In genomic region chr22:49958462-49958921, GRCh38 we compare ENCODE assay signal across 13 cellular contexts. TPM values are rescaled to one million over a fixed set of nuclear protein-coding genes. Genes with fewer than 3 reads are reported as not detected.
DNase-seq lines count a peak whose midpoint lies in the region; ATAC-seq and TF ChIP-seq lines count a peak whose summit lies in the region.
"Had no signal": no experiment of that assay in that cellular context is flagged by ENCODE, and none has a peak within 500 bp of the region (broad histone marks: within the 10 kb centered on the region; RNA-seq: fewer than 3 reads in every experiment).

No MANE protein-coding gene starts in this region.

- H3K4ac ChIP-seq in IMR-90 (ENCODE audit: low read depth, low read length): no peak overlapping the region; the same call in 1 of the 2 replicates

- H2BK15ac ChIP-seq in IMR-90 (ENCODE audit: low read depth, low read length): no peak overlapping the region; the same call in 2 of the 3 replicates

- H3K9ac ChIP-seq in BLaER1 treated with 17β-estradiol and CSF1 and Interleukin-3, amounts not matched to agents 10 nM and 100 nM: peak overlapping the region in 2 of 11 experiments; percentile 95; a peak in 3 of 22 replicates
- no peak overlapping the region for H3K9ac ChIP-seq in IMR-90 (ENCODE audit: low read depth, low read length)

- no peak overlapping the region for H2BK20ac ChIP-seq in IMR-90 (ENCODE audit: low read depth, low read length)

- H3K27ac Mint-ChIP-seq in effector memory CD8-positive, alpha-beta T cell: peak overlapping the region; percentile 77 to 81
- H3K27ac Mint-ChIP-seq in neural crest cell (ENCODE audit: unreplicated experiment): no peak overlapping the region

- peaks cover 3% of the 10 kb centered on the region; the same call in 1 of the 2 replicates for H3K9me1 ChIP-seq in IMR-90 (ENCODE audit: insufficient read depth, low read length)

- in situ Hi-C loops in IMR-90 (cut with MboI; ENCODE audit: low sequenced_read_pairs): no loop called here

- ATAC-seq in IMR-90 (ENCODE audit: low read depth): no peak
- ATAC-seq in effector memory CD8-positive, alpha-beta T cell (replicated peaks): no peak

- peak overlapping the region; percentile 74 to 81 for H3K4me3 Mint-ChIP-seq in effector memory CD8-positive, alpha-beta T cell
- H3K4me3 Mint-ChIP-seq in neural crest cell: peak overlapping the region; percentile 76

- WGBS in IMR-90 (ENCODE audit: extremely low coverage in 2 of 2, insufficient read length in 1 of 2), 2 experiments: 80% methylated on average over 6 of the region's 10 CpGs; no CpG with 5 or more reads in 1 of the 2 experiments

- peak overlapping the region; percentile 66 for H2AK5ac ChIP-seq in IMR-90 (ENCODE audit: low read depth, low read length)

- TF ChIP-seq CTCF in IMR-90 (conservative IDR thresholded peaks at IDR 0.05; ENCODE audit: low read depth, low read length) (no peak), neural crest cell (conservative IDR thresholded peaks at IDR 0.05) (no peak)

- H4K20me1 ChIP-seq in BLaER1 treated with 17β-estradiol and CSF1 and Interleukin-3, amounts not matched to agents 10 nM and 100 nM: peaks cover 24 to 37% (median 27%) of the 10 kb centered on the region in 11 experiments
- H4K20me1 ChIP-seq in IMR-90 (ENCODE audit: insufficient read depth, low read length): peaks cover 26% of the 10 kb centered on the region

- no peak overlapping the region for H3K18ac ChIP-seq in IMR-90 (ENCODE audit: low read depth, low read length)

- H2AFZ ChIP-seq in IMR-90 (replicated peaks; ENCODE audit: low read length, poor library complexity): peak overlapping the region; percentile 23

- H2BK120ac ChIP-seq in IMR-90 (ENCODE audit: low read depth, low read length): no peak overlapping the region

- H3K27me3 ChIP-seq in BLaER1 treated with 17β-estradiol and CSF1 and Interleukin-3, amounts not matched to agents 10 nM and 100 nM: no peaks in the 10 kb centered on the region
- no peaks in the 10 kb centered on the region for H3K27me3 ChIP-seq in IMR-90 (ENCODE audit: control insufficient read depth, insufficient read depth, low read length)
- H3K27me3 ChIP-seq: SJSA1 had no signal

- DNase-seq in IMR-90: no peak
- DNase-seq in effector memory CD8-positive, alpha-beta T cell: no peak
- DNase-seq in neural crest cell (ENCODE audit: low read depth, low spot score): no peak
- DNase-seq in activated effector memory CD4-positive, alpha-beta T cell treated with anti-CD3 and anti-CD28 coated beads, Interleukin-2, amount 50 U/mL, for 16 hours: no peak
- no peak for DNase-seq in NCI-H1436 treated with DMSO at 0.1 percent for 48 hours (lab: John Stamatoyannopoulos, UW)
- no peak for DNase-seq in hepatic stellate cell (ENCODE audit: low spot score)
- no peak for DNase-seq in stimulated activated CD4-positive, alpha-beta T cell treated with anti-CD3 and anti-CD28 coated beads, Interleukin-4, amount 100 ng/mL, for 24 hours
- DNase-seq: activated CD4-positive, CD25-positive, alpha-beta regulatory T cell; dermis blood vessel endothelial cell; NCI-H1436; NCI-H748 treated with DMSO at 0.1 percent for 48 hours had no signal

- H3K27ac ChIP-seq in BLaER1 treated with 17β-estradiol and CSF1 and Interleukin-3, amounts not matched to agents 10 nM and 100 nM: no peak overlapping the region
- no peak overlapping the region for H3K27ac ChIP-seq in IMR-90 (ENCODE audit: insufficient read depth, low read length)
- H3K27ac ChIP-seq: SJSA1 had no signal

- H3K36me3 ChIP-seq in BLaER1 treated with 17β-estradiol and CSF1 and Interleukin-3, amounts not matched to agents 10 nM and 100 nM: peaks cover 9 to 20% (median 16%) of the 10 kb centered on the region in 11 experiments
- H3K36me3 ChIP-seq in IMR-90 (ENCODE audit: control insufficient read depth, insufficient read depth, low read length): peaks cover 15% of the 10 kb centered on the region

- H3K4me1 Mint-ChIP-seq in effector memory CD8-positive, alpha-beta T cell (ENCODE audit: low read depth in 2 of 2): peaks cover 8 to 11% of the 10 kb centered on the region in 2 donors
- peaks cover 6% of the 10 kb centered on the region for H3K4me1 Mint-ChIP-seq in neural crest cell

- peak overlapping the region; percentile 93 for H2AK9ac ChIP-seq in IMR-90 (replicated peaks; ENCODE audit: low read depth, low read length, poor library complexity)

- peaks cover 4 to 18% of the 10 kb centered on the region in 2 experiments; a peak in 3 of 4 replicates for H3K79me1 ChIP-seq in IMR-90 (ENCODE audit: low read depth in 1 of 2, low read length in 2 of 2)

- no peaks in the 10 kb centered on the region for H3K27me3 Mint-ChIP-seq in effector memory CD8-positive, alpha-beta T cell
- no peaks in the 10 kb centered on the region for H3K27me3 Mint-ChIP-seq in neural crest cell (ENCODE audit: low read depth)

- intact Hi-C loops in IMR-90 (cut with micrococcal nuclease): no loop called here

- TF ChIP-seq RAD21 in IMR-90 (IDR thresholded peaks at IDR 0.05; ENCODE audit: low read length): no peak

- H3K4me3 ChIP-seq in BLaER1 treated with 17β-estradiol and CSF1 and Interleukin-3, amounts not matched to agents 10 nM and 100 nM: no peak overlapping the region
- H3K4me3 ChIP-seq in IMR-90 (ENCODE audit: insufficient read depth, low read depth, low read length): no peak overlapping the region
- H3K4me3 ChIP-seq: SJSA1 had no signal

- no peak overlapping the region for H2BK5ac ChIP-seq in IMR-90 (ENCODE audit: low read depth, low read length, poor library complexity, severe bottlenecking)

- TF ChIP-seq POLR2A in IMR-90 (IDR thresholded peaks at IDR 0.05; ENCODE audit: low read depth, low read length): no peak

- CTCF ChIA-PET in IMR-90 (lab: Yijun Ruan, JAX): no interaction called here

- dilution Hi-C loops in IMR-90 (cut with HindIII; ENCODE audit: low sequenced_read_pairs, unreplicated experiment): no loop called here

- H3K56ac ChIP-seq in IMR-90 (ENCODE audit: extremely low read depth, insufficient read depth, low read length): no peak overlapping the region

- H4K5ac ChIP-seq in IMR-90 (ENCODE audit: low read depth, low read length): no peak overlapping the region

- H3K23ac ChIP-seq in IMR-90 (ENCODE audit: low read depth, low read length): no peak overlapping the region

- no peak overlapping the region for H4K91ac ChIP-seq in IMR-90 (ENCODE audit: insufficient read depth, low read depth, low read length)

- peaks cover 53% of the 10 kb centered on the region for H3K36me3 Mint-ChIP-seq in effector memory CD8-positive, alpha-beta T cell (ENCODE audit: insufficient read depth)
- H3K36me3 Mint-ChIP-seq in neural crest cell (ENCODE audit: low read depth): no peaks in the 10 kb centered on the region

- POLR2A ChIA-PET in IMR-90 (lab: Charles Lee; ENCODE audit: unreplicated experiment): no interaction called here

- H3K4me2 ChIP-seq in BLaER1 treated with 17β-estradiol and CSF1 and Interleukin-3, amounts not matched to agents 10 nM and 100 nM: peak overlapping the region; percentile 97 to 100 (median 98); a peak in 21 of 22 replicates
- H3K4me2 ChIP-seq in IMR-90 (ENCODE audit: low read depth, low read length): no peak overlapping the region

- no TSS peak for BruUV-seq in IMR-90 (replicated peaks; lab: Mats Ljungman, UMichigan)

- H3K14ac ChIP-seq in IMR-90 (replicated peaks; ENCODE audit: low read depth, low read length): no peak overlapping the region

- no peak overlapping the region for H4K8ac ChIP-seq in IMR-90 (ENCODE audit: low read depth in 2 of 2, low read length in 2 of 2)

- no peaks in the 10 kb centered on the region for H3K9me3 Mint-ChIP-seq in effector memory CD8-positive, alpha-beta T cell
- no peaks in the 10 kb centered on the region for H3K9me3 Mint-ChIP-seq in neural crest cell

- H3K9me3 ChIP-seq in BLaER1 treated with 17β-estradiol and CSF1 and Interleukin-3, amounts not matched to agents 10 nM and 100 nM (replicated peaks in 1 of 11): no peaks in the 10 kb centered on the region
- no peaks in the 10 kb centered on the region for H3K9me3 ChIP-seq in IMR-90 (ENCODE audit: control insufficient read depth, insufficient read depth, low read length)
- H3K9me3 ChIP-seq: SJSA1 had no signal

- H3K4me1 ChIP-seq in BLaER1 treated with 17β-estradiol and CSF1 and Interleukin-3, amounts not matched to agents 10 nM and 100 nM: peaks cover 49 to 79% (median 64%) of the 10 kb centered on the region in 10 experiments
- H3K4me1 ChIP-seq in IMR-90 (ENCODE audit: control insufficient read depth, insufficient read depth, low read length): peaks cover 25% of the 10 kb centered on the region

TF ChIP-seq in IMR-90, 13 proteins besides CTCF, POLR2A, EP300 and RAD21:
- TF ChIP-seq NFE2L2 (IDR thresholded peaks at IDR 0.05; ENCODE audit: low read depth, low read length): no peak
- no peak for TF ChIP-seq MXI1 (IDR thresholded peaks at IDR 0.05; ENCODE audit: borderline replicate concordance, low read depth, low read length)
- TF ChIP-seq USF2 (IDR thresholded peaks at IDR 0.05; ENCODE audit: low read depth, low read length): no peak

RNA-seq across cellular contexts. Expression of gene PIM3, which starts 2.1 kb away (rescaled TPM):
- total RNA-seq in IMR-90 (2012; rRNA removed) (8.6 and 10.3 TPM in 2 replicates), neural crest cell (29.9 and 31.0 TPM in 2 replicates)
- 24.7 and 28.6 TPM in 2 replicates for polyA plus RNA-seq in IMR-90 (2012; rRNA removed)
- 31.4 and 45.1 TPM in 2 replicates for polyA plus RNA-seq in IMR-90 (2012; cell fraction: cytosol; rRNA removed)
- polyA plus RNA-seq in IMR-90 (2012; cell fraction: nucleus; rRNA removed; ENCODE audit: low replicate concordance): 37.2 and 85.2 TPM in 2 replicates

RNA-seq across cellular contexts. Expression of gene CRELD2, which starts 40.1 kb away (rescaled TPM):
- total RNA-seq in IMR-90 (2012; rRNA removed) (36.1 and 36.2 TPM in 2 replicates), neural crest cell (39.6 and 43.8 TPM in 2 replicates)
- 70.7 and 82.0 TPM in 2 replicates for polyA plus RNA-seq in IMR-90 (2012; rRNA removed)
- polyA plus RNA-seq in IMR-90 (2012; cell fraction: cytosol; rRNA removed): 110 and 153 TPM in 2 replicates
- polyA plus RNA-seq in IMR-90 (2012; cell fraction: nucleus; rRNA removed; ENCODE audit: low replicate concordance): 79.2 and 119 TPM in 2 replicates

RNA-seq across cellular contexts. Expression of gene ALG12, which starts 40.3 kb away (rescaled TPM):
- total RNA-seq in IMR-90 (2012; rRNA removed) (5.6 and 7.2 TPM in 2 replicates), neural crest cell (21.2 and 24.7 TPM in 2 replicates)
- 10.9 and 11.2 TPM in 2 replicates for polyA plus RNA-seq in IMR-90 (2012; rRNA removed)
- 18.8 and 22.7 TPM in 2 replicates for polyA plus RNA-seq in IMR-90 (2012; cell fraction: cytosol; rRNA removed)
- 13.5 and 24.8 TPM in 2 replicates for polyA plus RNA-seq in IMR-90 (2012; cell fraction: nucleus; rRNA removed; ENCODE audit: low replicate concordance)

RNA-seq across cellular contexts. Expression of gene IL17REL, which starts 54.1 kb away (rescaled TPM):
- not detected in 2 replicates for total RNA-seq in IMR-90 (2012; rRNA removed)
- polyA plus RNA-seq in IMR-90 (2012; rRNA removed): not detected in 2 replicates
- 0.01 TPM in 1 of 2 replicates, not detected in the other for polyA plus RNA-seq in IMR-90 (2012; cell fraction: cytosol; rRNA removed)
- 0.04 and 0.05 TPM in 2 replicates for polyA plus RNA-seq in IMR-90 (2012; cell fraction: nucleus; rRNA removed; ENCODE audit: low replicate concordance)
- 0.07 TPM in 1 of 2 replicates, not detected in the other for total RNA-seq in neural crest cell
- total RNA-seq: SJSA1 had no signal
